ENCODE assay signal across 1 cellular context in the genomic region with DNA sequence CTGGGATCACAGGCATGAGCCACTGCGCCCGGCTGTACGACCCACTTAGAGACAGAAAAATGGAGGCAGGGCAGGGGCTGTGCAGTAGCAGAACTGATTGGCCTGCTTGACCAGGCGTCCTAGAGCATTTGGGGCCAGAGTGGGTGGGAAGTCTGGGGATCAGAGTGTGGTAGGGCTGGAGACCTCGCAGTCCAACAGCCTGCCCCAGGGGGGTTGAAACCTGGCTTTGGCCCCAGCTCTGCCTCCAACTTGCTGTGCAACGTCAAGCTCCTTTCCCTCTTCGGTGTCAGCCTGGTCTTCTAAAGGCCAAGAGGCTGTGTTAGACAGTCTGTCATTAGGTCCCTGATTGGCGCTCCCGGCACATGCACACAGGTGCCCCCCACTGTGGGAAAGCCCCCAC.
TF ChIP-seq lines count a peak whose summit lies in the region.

No MANE protein-coding gene starts in this region.

TF ChIP-seq in GM12878, 131 proteins besides CTCF, POLR2A, EP300 and RAD21 (continued from another document):
- TF ChIP-seq, protein P1, sequence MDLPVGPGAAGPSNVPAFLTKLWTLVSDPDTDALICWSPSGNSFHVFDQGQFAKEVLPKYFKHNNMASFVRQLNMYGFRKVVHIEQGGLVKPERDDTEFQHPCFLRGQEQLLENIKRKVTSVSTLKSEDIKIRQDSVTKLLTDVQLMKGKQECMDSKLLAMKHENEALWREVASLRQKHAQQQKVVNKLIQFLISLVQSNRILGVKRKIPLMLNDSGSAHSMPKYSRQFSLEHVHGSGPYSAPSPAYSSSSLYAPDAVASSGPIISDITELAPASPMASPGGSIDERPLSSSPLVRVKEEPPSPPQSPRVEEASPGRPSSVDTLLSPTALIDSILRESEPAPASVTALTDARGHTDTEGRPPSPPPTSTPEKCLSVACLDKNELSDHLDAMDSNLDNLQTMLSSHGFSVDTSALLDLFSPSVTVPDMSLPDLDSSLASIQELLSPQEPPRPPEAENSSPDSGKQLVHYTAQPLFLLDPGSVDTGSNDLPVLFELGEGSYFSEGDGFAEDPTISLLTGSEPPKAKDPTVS (IDR thresholded peaks at IDR 0.05; ENCODE audit: low read depth, low read length) = no peak
- TF ChIP-seq MTA2 (IDR thresholded peaks at IDR 0.05; ENCODE audit: low read depth) (no peak), RB1 (IDR thresholded peaks at IDR 0.05; ENCODE audit: borderline replicate concordance) (no peak), SREBF2 (IDR thresholded peaks at IDR 0.05; ENCODE audit: low read length) (no peak), NR2C2 (IDR thresholded peaks at IDR 0.05; ENCODE audit: borderline replicate concordance, control insufficient read depth, insufficient read length, low read depth) (no peak), NBN (IDR thresholded peaks at IDR 0.05) (no peak), IKZF1 (conservative IDR thresholded peaks at IDR 0.05) (no peak), CHD2 (IDR thresholded peaks at IDR 0.05; ENCODE audit: borderline replicate concordance, low read depth, low read length) (no peak), WRNIP1 (IDR thresholded peaks at IDR 0.05; ENCODE audit: borderline replicate concordance, low read depth, low read length) (no peak)
- TF ChIP-seq, protein P2, sequence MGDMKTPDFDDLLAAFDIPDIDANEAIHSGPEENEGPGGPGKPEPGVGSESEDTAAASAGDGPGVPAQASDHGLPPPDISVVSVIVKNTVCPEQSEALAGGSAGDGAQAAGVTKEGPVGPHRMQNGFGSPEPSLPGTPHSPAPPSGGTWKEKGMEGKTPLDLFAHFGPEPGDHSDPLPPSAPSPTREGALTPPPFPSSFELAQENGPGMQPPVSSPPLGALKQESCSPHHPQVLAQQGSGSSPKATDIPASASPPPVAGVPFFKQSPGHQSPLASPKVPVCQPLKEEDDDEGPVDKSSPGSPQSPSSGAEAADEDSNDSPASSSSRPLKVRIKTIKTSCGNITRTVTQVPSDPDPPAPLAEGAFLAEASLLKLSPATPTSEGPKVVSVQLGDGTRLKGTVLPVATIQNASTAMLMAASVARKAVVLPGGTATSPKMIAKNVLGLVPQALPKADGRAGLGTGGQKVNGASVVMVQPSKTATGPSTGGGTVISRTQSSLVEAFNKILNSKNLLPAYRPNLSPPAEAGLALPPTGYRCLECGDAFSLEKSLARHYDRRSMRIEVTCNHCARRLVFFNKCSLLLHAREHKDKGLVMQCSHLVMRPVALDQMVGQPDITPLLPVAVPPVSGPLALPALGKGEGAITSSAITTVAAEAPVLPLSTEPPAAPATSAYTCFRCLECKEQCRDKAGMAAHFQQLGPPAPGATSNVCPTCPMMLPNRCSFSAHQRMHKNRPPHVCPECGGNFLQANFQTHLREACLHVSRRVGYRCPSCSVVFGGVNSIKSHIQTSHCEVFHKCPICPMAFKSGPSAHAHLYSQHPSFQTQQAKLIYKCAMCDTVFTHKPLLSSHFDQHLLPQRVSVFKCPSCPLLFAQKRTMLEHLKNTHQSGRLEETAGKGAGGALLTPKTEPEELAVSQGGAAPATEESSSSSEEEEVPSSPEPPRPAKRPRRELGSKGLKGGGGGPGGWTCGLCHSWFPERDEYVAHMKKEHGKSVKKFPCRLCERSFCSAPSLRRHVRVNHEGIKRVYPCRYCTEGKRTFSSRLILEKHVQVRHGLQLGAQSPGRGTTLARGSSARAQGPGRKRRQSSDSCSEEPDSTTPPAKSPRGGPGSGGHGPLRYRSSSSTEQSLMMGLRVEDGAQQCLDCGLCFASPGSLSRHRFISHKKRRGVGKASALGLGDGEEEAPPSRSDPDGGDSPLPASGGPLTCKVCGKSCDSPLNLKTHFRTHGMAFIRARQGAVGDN (IDR thresholded peaks at IDR 0.05) = no peak
- TF ChIP-seq, protein P3, sequence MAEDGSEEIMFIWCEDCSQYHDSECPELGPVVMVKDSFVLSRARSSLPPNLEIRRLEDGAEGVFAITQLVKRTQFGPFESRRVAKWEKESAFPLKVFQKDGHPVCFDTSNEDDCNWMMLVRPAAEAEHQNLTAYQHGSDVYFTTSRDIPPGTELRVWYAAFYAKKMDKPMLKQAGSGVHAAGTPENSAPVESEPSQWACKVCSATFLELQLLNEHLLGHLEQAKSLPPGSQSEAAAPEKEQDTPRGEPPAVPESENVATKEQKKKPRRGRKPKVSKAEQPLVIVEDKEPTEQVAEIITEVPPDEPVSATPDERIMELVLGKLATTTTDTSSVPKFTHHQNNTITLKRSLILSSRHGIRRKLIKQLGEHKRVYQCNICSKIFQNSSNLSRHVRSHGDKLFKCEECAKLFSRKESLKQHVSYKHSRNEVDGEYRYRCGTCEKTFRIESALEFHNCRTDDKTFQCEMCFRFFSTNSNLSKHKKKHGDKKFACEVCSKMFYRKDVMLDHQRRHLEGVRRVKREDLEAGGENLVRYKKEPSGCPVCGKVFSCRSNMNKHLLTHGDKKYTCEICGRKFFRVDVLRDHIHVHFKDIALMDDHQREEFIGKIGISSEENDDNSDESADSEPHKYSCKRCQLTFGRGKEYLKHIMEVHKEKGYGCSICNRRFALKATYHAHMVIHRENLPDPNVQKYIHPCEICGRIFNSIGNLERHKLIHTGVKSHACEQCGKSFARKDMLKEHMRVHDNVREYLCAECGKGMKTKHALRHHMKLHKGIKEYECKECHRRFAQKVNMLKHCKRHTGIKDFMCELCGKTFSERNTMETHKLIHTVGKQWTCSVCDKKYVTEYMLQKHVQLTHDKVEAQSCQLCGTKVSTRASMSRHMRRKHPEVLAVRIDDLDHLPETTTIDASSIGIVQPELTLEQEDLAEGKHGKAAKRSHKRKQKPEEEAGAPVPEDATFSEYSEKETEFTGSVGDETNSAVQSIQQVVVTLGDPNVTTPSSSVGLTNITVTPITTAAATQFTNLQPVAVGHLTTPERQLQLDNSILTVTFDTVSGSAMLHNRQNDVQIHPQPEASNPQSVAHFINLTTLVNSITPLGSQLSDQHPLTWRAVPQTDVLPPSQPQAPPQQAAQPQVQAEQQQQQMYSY (CRISPR knock-in tag; IDR thresholded peaks at IDR 0.05) = no peak
- TF ChIP-seq, protein P4, sequence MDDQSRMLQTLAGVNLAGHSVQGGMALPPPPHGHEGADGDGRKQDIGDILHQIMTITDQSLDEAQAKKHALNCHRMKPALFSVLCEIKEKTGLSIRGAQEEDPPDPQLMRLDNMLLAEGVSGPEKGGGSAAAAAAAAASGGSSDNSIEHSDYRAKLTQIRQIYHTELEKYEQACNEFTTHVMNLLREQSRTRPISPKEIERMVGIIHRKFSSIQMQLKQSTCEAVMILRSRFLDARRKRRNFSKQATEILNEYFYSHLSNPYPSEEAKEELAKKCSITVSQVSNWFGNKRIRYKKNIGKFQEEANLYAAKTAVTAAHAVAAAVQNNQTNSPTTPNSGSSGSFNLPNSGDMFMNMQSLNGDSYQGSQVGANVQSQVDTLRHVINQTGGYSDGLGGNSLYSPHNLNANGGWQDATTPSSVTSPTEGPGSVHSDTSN (IDR thresholded peaks at IDR 0.05; ENCODE audit: insufficient replicate concordance, low read depth, low read length) = no peak
